In the genomic region with DNA sequence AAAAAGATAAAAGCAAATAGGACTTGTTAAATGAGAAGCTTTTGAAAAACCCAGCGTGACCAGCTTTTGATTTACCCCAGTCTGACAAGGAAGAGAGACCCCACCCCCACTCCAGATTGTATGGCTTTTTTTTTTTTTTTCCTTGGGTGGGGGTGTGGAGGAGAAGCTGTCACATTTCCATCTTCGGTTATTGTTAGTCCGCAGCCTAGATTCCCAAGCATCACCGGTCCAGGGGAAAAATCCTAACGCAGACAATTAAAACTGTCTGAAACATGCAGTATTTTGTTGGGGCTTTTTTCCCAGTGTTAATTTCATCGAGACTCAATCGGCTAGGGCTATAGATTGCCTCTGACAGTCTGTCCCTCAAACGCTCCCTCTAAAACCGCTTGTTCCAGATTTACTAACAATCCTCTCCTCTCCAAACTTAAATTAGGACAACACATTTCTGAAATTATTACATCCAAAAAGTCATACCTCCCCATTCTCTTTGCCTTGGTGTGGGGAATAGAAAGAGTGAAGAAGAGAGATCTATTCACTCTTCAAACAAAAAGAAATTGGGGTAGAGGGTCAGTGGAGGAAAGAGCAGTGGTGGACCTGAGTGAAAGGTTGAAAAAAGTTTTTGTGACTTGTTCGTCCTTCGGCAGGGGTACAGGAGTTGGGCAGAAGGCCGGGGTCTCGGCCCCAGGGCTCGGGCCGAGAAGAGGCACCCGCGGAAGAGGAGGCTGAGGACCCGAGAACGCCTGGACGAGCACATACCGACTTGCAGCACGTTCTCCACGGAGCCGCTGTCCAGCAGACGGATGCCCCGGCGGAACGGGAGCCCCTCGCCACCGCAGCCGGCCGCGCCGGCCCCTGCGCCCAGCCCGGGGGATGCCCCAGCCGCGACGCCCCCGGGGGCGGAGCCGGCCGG, we compare ENCODE assay signal across 8 cellular contexts. TPM values are rescaled to one million over a fixed set of nuclear protein-coding genes. Genes with fewer than 3 reads are reported as not detected.
DNase-seq lines count a peak whose midpoint lies in the region; ATAC-seq lines count a peak whose summit lies in the region.

No MANE protein-coding gene starts in this region.

- H3K27me3 ChIP-seq in skeletal muscle satellite cell (ENCODE audit: control insufficient read depth, insufficient read depth, low read length) = peaks cover 54% of the 10 kb centered on the region

- no peaks in the 10 kb centered on the region for H3K9me3 ChIP-seq in skeletal muscle satellite cell (replicated peaks; ENCODE audit: low read length)

- peak; percentile 42 for DNase-seq in EH (ENCODE audit: low read depth)
- peak; percentile 25 for DNase-seq in RPMI7951 (ENCODE audit: low read depth)
- peak; percentile 6 for DNase-seq in brain pericyte (ENCODE audit: low read depth, low spot score)
- peak; percentile 84 for DNase-seq in iPS-NIHi11 (ENCODE audit: low spot score)

- ATAC-seq in HG02970 (IDR thresholded peaks at IDR 0.05; ENCODE audit: low FRiP score, unreplicated experiment) = peak; percentile 10
- ATAC-seq in GM19324 (IDR thresholded peaks at IDR 0.05; ENCODE audit: low FRiP score, unreplicated experiment) = no peak
- ATAC-seq in GM18502 (IDR thresholded peaks at IDR 0.05; ENCODE audit: poor library complexity, unreplicated experiment) = no peak

- H3K36me3 ChIP-seq in skeletal muscle satellite cell (ENCODE audit: insufficient read depth, low read length) = no peaks in the 10 kb centered on the region

- H3K4me3 ChIP-seq in skeletal muscle satellite cell (ENCODE audit: low read length) = peak overlapping the region; percentile 87

- peaks cover 4% of the 10 kb centered on the region for H3K4me1 ChIP-seq in skeletal muscle satellite cell (ENCODE audit: control insufficient read depth, insufficient read depth, low read length)

- no peak overlapping the region for H3K9ac ChIP-seq in skeletal muscle satellite cell (ENCODE audit: low read depth, low read length)

- peak overlapping the region; percentile 99 for H3K4me2 ChIP-seq in skeletal muscle satellite cell (ENCODE audit: low read length)

RNA-seq across cellular contexts. Expression of a gene that starts 1.1 kb away (rescaled TPM):
- 0.10 TPM in 1 of 2 replicates, not detected in the other for total RNA-seq in RPMI7951 (2014; rRNA removed; shearing (Covaris generic))
- 0.25 and 0.66 TPM in 2 replicates for total RNA-seq in skeletal muscle satellite cell (2012; rRNA removed)

Comparison
In these comparisons a context has a peak if more than half of its experiments do, and no peak if none do; other contexts are left out.
1. DNase-seq: peak in every context shown above with its lines; median percentile 84 in iPS-NIHi11; 42 in EH; 25 in RPMI7951; 6 in brain pericyte.